In the genomic region with DNA sequence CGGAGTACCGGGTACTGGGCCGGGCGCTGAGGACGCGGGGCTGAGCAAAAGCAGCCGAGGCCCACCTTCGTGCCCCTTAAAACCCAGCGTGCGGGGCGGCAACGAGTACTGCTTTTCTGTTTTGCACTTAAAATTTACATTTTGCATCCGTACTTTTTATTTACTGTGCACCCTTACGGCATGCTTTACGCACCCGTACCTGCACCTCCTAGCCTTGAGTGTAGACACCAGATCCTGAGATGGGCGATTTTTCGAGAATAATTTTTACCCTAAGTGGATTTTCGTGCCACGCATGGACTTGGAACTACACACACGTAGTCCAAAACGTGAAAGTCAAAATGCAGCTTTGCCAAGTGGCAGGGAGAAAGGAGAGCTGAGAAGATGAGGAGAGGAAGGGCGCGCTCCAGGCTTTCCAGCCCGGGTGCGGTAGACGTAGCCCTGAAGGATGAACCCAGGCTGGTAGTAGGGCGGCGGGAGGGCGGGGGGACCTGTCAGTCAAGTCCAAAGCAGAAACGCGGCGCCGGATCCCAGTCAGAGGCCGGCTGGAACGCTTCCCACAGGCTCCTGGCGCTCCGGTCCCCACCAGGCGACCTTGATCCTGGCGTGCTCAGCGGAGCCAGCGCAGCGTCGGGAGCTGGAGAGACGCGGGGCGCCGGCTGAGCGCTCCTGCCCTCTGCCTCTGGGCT, we compare ENCODE assay signal across 8 cellular contexts. TPM values are rescaled to one million over a fixed set of nuclear protein-coding genes. Genes with fewer than 3 reads are reported as not detected.
DNase-seq lines count a peak whose midpoint lies in the region; ATAC-seq and TF ChIP-seq lines count a peak whose summit lies in the region.

No MANE protein-coding gene starts in this region.

- no peaks in the 10 kb centered on the region for H3K9me3 ChIP-seq in endodermal cell (ENCODE audit: control insufficient read depth, low read length)

- H3K27ac Mint-ChIP-seq in endodermal cell (no peak overlapping the region), osteocyte (ENCODE audit: unreplicated experiment) (no peak overlapping the region)

- no peaks in the 10 kb centered on the region for H3K36me3 ChIP-seq in endodermal cell (ENCODE audit: control insufficient read depth, insufficient read depth, low read length)

- no peak overlapping the region for H3K9ac ChIP-seq in endodermal cell (ENCODE audit: extremely low read depth, low read length, poor library complexity, severe bottlenecking)

- peak overlapping the region; percentile 53 for H3K4me3 Mint-ChIP-seq in endodermal cell
- H3K4me3 Mint-ChIP-seq in osteocyte (ENCODE audit: unreplicated experiment): peak overlapping the region; percentile 62

- DNase-seq in ELF-1 (ENCODE audit: low read depth, low spot score) (peak; percentile 78), NCI-H446 (lab: John Stamatoyannopoulos, UW) (peak; percentile 11 to 50), endodermal cell (peak; percentile 90), osteocyte (ENCODE audit: extremely low spot score, unreplicated experiment) (no peak), NOMO-1 treated with dmso at 0.1 percent for 144 hours (lab: John Stamatoyannopoulos, UW; ENCODE audit: unreplicated experiment) (no peak), amniotic stem cell (lab: John Stamatoyannopoulos, UW) (no peak)

- H3K27me3 ChIP-seq in endodermal cell (ENCODE audit: control insufficient read depth, insufficient read depth, low read length, poor library complexity, severe bottlenecking): peaks cover 79% of the 10 kb centered on the region

- no peaks in the 10 kb centered on the region for H3K9me3 Mint-ChIP-seq in endodermal cell
- H3K9me3 Mint-ChIP-seq in osteocyte (ENCODE audit: unreplicated experiment): no peaks in the 10 kb centered on the region

- H3K27ac ChIP-seq in endodermal cell (ENCODE audit: low read depth, low read length): no peak overlapping the region

- no peak for TF ChIP-seq CTCF in endodermal cell (conservative IDR thresholded peaks at IDR 0.05)
- no peak for TF ChIP-seq CTCF in osteocyte (IDR thresholded peaks at IDR 0.05)

- H3K36me3 Mint-ChIP-seq in endodermal cell (ENCODE audit: low read depth) (no peaks in the 10 kb centered on the region), osteocyte (ENCODE audit: unreplicated experiment) (no peaks in the 10 kb centered on the region)

- H3K4me1 Mint-ChIP-seq in endodermal cell (peaks cover 34% of the 10 kb centered on the region), osteocyte (ENCODE audit: unreplicated experiment) (peaks cover 8% of the 10 kb centered on the region)

- peak overlapping the region; percentile 74 for H3K4me3 ChIP-seq in endodermal cell (ENCODE audit: low read length)

- 1 to 2% methylated on average over 24 to 49 of the region's 49 CpGs for WGBS in endodermal cell (ENCODE audit: insufficient coverage in 1 of 2, insufficient read length in 1 of 2), 2 experiments

- H3K27me3 Mint-ChIP-seq in endodermal cell (ENCODE audit: insufficient read depth) (peaks cover 83% of the 10 kb centered on the region), osteocyte (ENCODE audit: unreplicated experiment) (peaks cover 69% of the 10 kb centered on the region)

- ATAC-seq in HG02981 (IDR thresholded peaks at IDR 0.05; ENCODE audit: unreplicated experiment): no peak
- no peak for ATAC-seq in GM19397 (IDR thresholded peaks at IDR 0.05; ENCODE audit: unreplicated experiment)

- H3K4me1 ChIP-seq in endodermal cell (ENCODE audit: control insufficient read depth, insufficient read depth, low read length): peaks cover 11% of the 10 kb centered on the region

RNA-seq across cellular contexts. Expression of gene CBLN1, which starts 1.2 kb away (rescaled TPM):
- total RNA-seq in endodermal cell: 1 to 10 TPM in 1 of 2 donors, under 1 TPM in 1; 0.15 to 1.3 TPM
- polyA plus RNA-seq in endodermal cell (2013, experiment 1 of 2): 15.0 TPM
- 19.2 TPM for polyA plus RNA-seq in endodermal cell (2013, experiment 2 of 2)
- total RNA-seq in osteocyte: not detected in 2 replicates

Comparison
In these comparisons a context has a peak if more than half of its experiments do, and no peak if none do; other contexts are left out.
1. DNase-seq: peak in ELF-1 (single experiment), NCI-H446 (2 of 2) and endodermal cell (single experiment); none in osteocyte (single experiment), NOMO-1 treated with dmso at 0.1 percent for 144 hours (single experiment) and amniotic stem cell (single experiment).